Comparison of ENCODE assay signal across 9 cellular contexts in the genomic region with DNA sequence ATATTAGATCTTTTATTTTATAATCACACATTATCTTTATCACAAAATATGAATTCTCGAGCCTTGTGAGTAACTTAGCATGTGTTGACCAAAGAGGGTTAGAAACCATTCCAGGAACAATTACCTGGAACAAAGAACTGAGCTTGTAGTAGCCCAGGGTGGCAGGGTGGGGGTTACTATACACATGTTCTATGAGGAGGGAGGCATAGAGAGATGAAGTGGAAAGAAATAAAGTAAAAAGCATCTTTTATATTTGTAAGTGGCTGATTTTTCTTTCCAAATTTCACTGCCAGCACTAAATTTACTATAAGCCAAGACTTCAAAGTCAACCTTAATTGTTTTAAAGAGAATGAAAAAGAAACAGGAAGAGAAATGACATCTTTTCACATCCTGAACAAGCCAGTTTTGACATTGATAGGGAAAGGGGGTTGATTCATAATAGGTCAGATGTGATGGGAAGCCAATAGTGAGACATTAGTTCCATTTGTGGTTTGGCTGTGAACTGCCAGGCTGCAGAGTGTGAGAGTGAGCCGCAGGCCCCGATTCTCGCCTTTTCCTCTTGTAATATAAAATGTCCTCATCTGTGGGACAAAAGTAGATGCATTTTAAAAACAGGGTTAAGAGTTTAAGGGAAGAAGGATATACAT. TPM values are rescaled to one million over a fixed set of nuclear protein-coding genes. Genes with fewer than 3 reads are reported as not detected.
DNase-seq lines count a peak whose midpoint lies in the region; ATAC-seq and TF ChIP-seq lines count a peak whose summit lies in the region.
"Had no signal": no experiment of that assay in that cellular context is flagged by ENCODE, and none has a peak within 500 bp of the region (broad histone marks: within the 10 kb centered on the region; RNA-seq: fewer than 3 reads in every experiment).

No MANE protein-coding gene starts in this region.

- no peak for TF ChIP-seq CTCF in GM10266 (IDR thresholded peaks at IDR 0.05; ENCODE audit: control insufficient read depth, insufficient read depth, low read depth, missing control alignments)
- no peak for TF ChIP-seq CTCF in upper lobe of right lung (IDR thresholded peaks at IDR 0.05)
- TF ChIP-seq CTCF in transverse colon (IDR thresholded peaks at IDR 0.05): no peak

- H3K36me3 ChIP-seq in upper lobe of right lung: no peaks in the 10 kb centered on the region
- H3K36me3 ChIP-seq in transverse colon: no peaks in the 10 kb centered on the region
- H3K36me3 ChIP-seq: neutrophil had no signal

- peak; percentile 61 for DNase-seq in GM10266 (ENCODE audit: extremely low spot score)
- DNase-seq in T follicular helper cell (ENCODE audit: low read depth): peak; percentile 6
- peak; percentile 68 for DNase-seq in central memory CD4-positive, alpha-beta T cell
- DNase-seq in upper lobe of right lung: no peak
- DNase-seq in cerebellar cortex (ENCODE audit: low spot score): no peak
- DNase-seq in transverse colon: no peak
- DNase-seq in medulla oblongata (ENCODE audit: extremely low spot score): no peak

- H3K4me1 ChIP-seq in upper lobe of right lung: no peaks in the 10 kb centered on the region
- no peaks in the 10 kb centered on the region for H3K4me1 ChIP-seq in transverse colon

- no peak for TF ChIP-seq EP300 in transverse colon (IDR thresholded peaks at IDR 0.05; ENCODE audit: low read depth)

- no peak for TF ChIP-seq POLR2A in transverse colon (IDR thresholded peaks at IDR 0.05)

- intact Hi-C loops in upper lobe of right lung (cut with DNase I): no loop called here
- intact Hi-C loops in transverse colon (cut with DNase I; ENCODE audit: low total_unique reads): no loop called here

- in situ Hi-C loops in transverse colon (cut with MboI; ENCODE audit: low pct_ligation_motif_present in 1 of 4, low pct_unique_long_range_greater_than_20kb in 1 of 4, low sequenced_read_pairs in 3 of 4): loop anchor here in 3 of 4 donors (25.0 kb wide), 2 partner anchors 284 to 309 kb away; no protein-coding TSS in a partner anchor

- H3K27me3 ChIP-seq in upper lobe of right lung: no peaks in the 10 kb centered on the region
- H3K27me3 ChIP-seq in transverse colon: no peaks in the 10 kb centered on the region
- H3K27me3 ChIP-seq: neutrophil had no signal

- ATAC-seq in HG02588 (IDR thresholded peaks at IDR 0.05; ENCODE audit: unreplicated experiment): peak; percentile 83
- peak; percentile 49 for ATAC-seq in upper lobe of right lung

- H3K4me3 ChIP-seq in upper lobe of right lung: no peak overlapping the region
- no peak overlapping the region for H3K4me3 ChIP-seq in transverse colon

- 70 to 78% methylated on average over 4 of the region's 4 CpGs for WGBS in transverse colon (ENCODE audit: low coverage in 1 of 2), 2 donors

- no peak overlapping the region for H3K27ac ChIP-seq in upper lobe of right lung
- no peak overlapping the region for H3K27ac ChIP-seq in transverse colon
- H3K27ac ChIP-seq: neutrophil had no signal

- H3K9me3 ChIP-seq in upper lobe of right lung (no peaks in the 10 kb centered on the region), transverse colon (no peaks in the 10 kb centered on the region)
- H3K9me3 ChIP-seq: neutrophil had no signal

RNA-seq across cellular contexts. Expression of gene MYB, which starts 52.7 kb away (rescaled TPM):
- total RNA-seq in upper lobe of right lung (2.0 TPM), transverse colon (10 to 100 TPM; 20.9 to 64.1 (median 46.6) TPM)

Comparison
In these comparisons a context has a peak if more than half of its experiments do, and no peak if none do; other contexts are left out.
1. DNase-seq: peak in GM10266 (single experiment), T follicular helper cell (single experiment) and central memory CD4-positive, alpha-beta T cell (single experiment); none in upper lobe of right lung (single experiment), cerebellar cortex (single experiment), transverse colon (single experiment) and medulla oblongata (single experiment).